Comparison of ENCODE assay signal across 11 cellular contexts in genomic region chr21:41640756-41641509, GRCh38.
DNase-seq lines count a peak whose midpoint lies in the region; ATAC-seq, FAIRE-seq and TF ChIP-seq lines count a peak whose summit lies in the region.
"Had no signal": no experiment of that assay in that cellular context is flagged by ENCODE, and none has a peak within 500 bp of the region (broad histone marks: within the 10 kb centered on the region; RNA-seq: fewer than 3 reads in every experiment).

No MANE protein-coding gene starts in this region.

- no peak overlapping the region for H2AFZ ChIP-seq in GM12878 (ENCODE audit: control insufficient read depth, low read depth, low read length)

- no peak for TF ChIP-seq EP300 in GM12878 (IDR thresholded peaks at IDR 0.05; ENCODE audit: borderline replicate concordance in 1 of 2, control insufficient read depth in 1 of 2, low read depth in 2 of 2, low read length in 2 of 2)

- TF ChIP-seq RAD21 in GM12878 (IDR thresholded peaks at IDR 0.05; ENCODE audit: insufficient read depth, low read depth, low read length): no peak

- no peak overlapping the region for H3K4me3 ChIP-seq in GM12878
- H3K4me3 ChIP-seq in thyroid gland (replicated peaks in 1 of 3): no peak overlapping the region
- H3K4me3 ChIP-seq: SK-N-MC had no signal

- RAD21 ChIA-PET in GM12878 (lab: Charles Lee; ENCODE audit: unreplicated experiment): interaction anchor here (0.7 to 1.4 kb wide), 3 partner anchors 23 to 127 kb away, joined by 3 read pairs; no protein-coding TSS in a partner anchor

- H3K36me3 Mint-ChIP-seq in nephron progenitor cell (ENCODE audit: low read depth): no peaks in the 10 kb centered on the region
- H3K36me3 Mint-ChIP-seq: naive thymus-derived CD8-positive, alpha-beta T cell had no signal

- H3K79me2 ChIP-seq in GM12878 (ENCODE audit: control insufficient read depth, insufficient read depth, low read length): no peaks in the 10 kb centered on the region

- no peak overlapping the region for H3K27ac ChIP-seq in GM12878 (ENCODE audit: control insufficient read depth, insufficient read depth)
- H3K27ac ChIP-seq in thyroid gland: peak overlapping the region in 2 of 3 donors; percentile 41 to 46
- H3K27ac ChIP-seq: SK-N-MC had no signal

- no peak for FAIRE-seq in GM12878 (lab: Jason Lieb, UNC)

- H3K4me1 ChIP-seq in GM12878 (ENCODE audit: control insufficient read depth, insufficient read depth, low read length) (no peaks in the 10 kb centered on the region), thyroid gland (peaks cover 22 to 43% of the 10 kb centered on the region in 2 donors)

- no TSS peak for BruUV-seq in GM12878 (replicated peaks; lab: Mats Ljungman, UMichigan)

- no peak overlapping the region for H3K27ac Mint-ChIP-seq in nephron progenitor cell

- no peak overlapping the region for H3K9ac ChIP-seq in GM12878 (ENCODE audit: control insufficient read depth, insufficient read depth, low read length)

- H3K9me3 ChIP-seq in GM12878 (replicated peaks; ENCODE audit: control insufficient read depth, insufficient read depth, low read length): no peaks in the 10 kb centered on the region; the same call in 2 of the 3 replicates
- H3K9me3 ChIP-seq in thyroid gland: no peaks in the 10 kb centered on the region

- POLR2A ChIA-PET in GM12878 (lab: Charles Lee): interaction anchor here (0.7 to 2.0 kb wide), 3 partner anchors 8 to 127 kb away, joined by 3 to 6 read pairs (median 4); no protein-coding TSS in a partner anchor

- no peak overlapping the region for H3K4me2 ChIP-seq in GM12878 (ENCODE audit: control insufficient read depth, insufficient read depth)

- WGBS in GM12878 (ENCODE audit: insufficient coverage, insufficient replicate concordance, low lambda C conversion rate, missing lambda C conversion rate): 13% methylated on average over 6 of the region's 6 CpGs
- WGBS in thyroid gland, 2 donors: 72 to 81% methylated on average over 6 of the region's 6 CpGs

- peaks cover 33% of the 10 kb centered on the region for H3K4me1 Mint-ChIP-seq in nephron progenitor cell
- H3K4me1 Mint-ChIP-seq: naive thymus-derived CD8-positive, alpha-beta T cell had no signal

- in situ Hi-C loops in GM12878 (cut with MboI): no loop called here

- no peaks in the 10 kb centered on the region for H4K20me1 ChIP-seq in GM12878 (ENCODE audit: control insufficient read depth, insufficient read depth)

- TF ChIP-seq CTCF in GM12878 (IDR thresholded peaks at IDR 0.05 in 2 of 3, conservative IDR thresholded peaks at IDR 0.05 in 1 of 3; ENCODE audit: control insufficient read depth in 2 of 3, extremely low read depth in 1 of 3, insufficient read depth in 1 of 3, low read depth in 3 of 3, low read length in 3 of 3) (no peak), thyroid gland (IDR thresholded peaks at IDR 0.05) (no peak), nephron progenitor cell (IDR thresholded peaks at IDR 0.05) (no peak)

- H3K27me3 Mint-ChIP-seq in nephron progenitor cell (ENCODE audit: low read depth, poor library complexity): no peaks in the 10 kb centered on the region

- peaks cover 5% of the 10 kb centered on the region for H3K9me3 Mint-ChIP-seq in nephron progenitor cell

- SMC1A ChIA-PET in GM12878 (lab: Charles Lee; ENCODE audit: uncharacterized antibody, unreplicated experiment): interaction anchor here (0.6 to 1.5 kb wide), 6 partner anchors 10 to 176 kb away, joined by 3 to 6 read pairs (median 4); no protein-coding TSS in a partner anchor

- DNase-seq in HS-27A (ENCODE audit: low read depth) (peak; percentile 22), GM12878 (ENCODE audit: low read depth, low spot score) (no peak), hepatic stellate cell (ENCODE audit: low spot score) (peak; percentile 64), thyroid gland (no peak), nephron progenitor cell (no peak), NCI-H2196 treated with DMSO at 0.1 percent for 48 hours (lab: John Stamatoyannopoulos, UW; ENCODE audit: unreplicated experiment) (no peak), left lobe of liver (ENCODE audit: low spot score) (no peak), NCI-H748 (lab: John Stamatoyannopoulos, UW; ENCODE audit: unreplicated experiment) (no peak)
- DNase-seq: naive thymus-derived CD8-positive, alpha-beta T cell had no signal

- TF ChIP-seq POLR2A in GM12878 (IDR thresholded peaks at IDR 0.05; ENCODE audit: low read depth, low read length): no peak
- no peak for TF ChIP-seq POLR2A in thyroid gland (IDR thresholded peaks at IDR 0.05)

- no peaks in the 10 kb centered on the region for H3K36me3 ChIP-seq in GM12878 (ENCODE audit: control insufficient read depth in 2 of 2, insufficient read depth in 2 of 2, low read length in 1 of 2)
- no peaks in the 10 kb centered on the region for H3K36me3 ChIP-seq in thyroid gland

- H3K4me3 Mint-ChIP-seq in nephron progenitor cell: no peak overlapping the region
- H3K4me3 Mint-ChIP-seq: naive thymus-derived CD8-positive, alpha-beta T cell had no signal

- CTCF ChIA-PET in GM12878 (lab: Yijun Ruan, JAX): interaction anchor here (0.5 to 1.1 kb wide), 2 partner anchors 9 to 158 kb away, joined by 3 to 4 read pairs; no protein-coding TSS in a partner anchor

- ATAC-seq in GM12878: peak; percentile 34; the same call in 2 of the 3 replicates
- ATAC-seq in left lobe of liver: no peak
- ATAC-seq: HCT116; naive thymus-derived CD8-positive, alpha-beta T cell had no signal

- intact Hi-C loops in GM12878 (cut with micrococcal nuclease; ENCODE audit: unreplicated experiment) (no loop called here), thyroid gland (cut with DNase I) (no loop called here)

- no peaks in the 10 kb centered on the region for H3K27me3 ChIP-seq in GM12878 (replicated peaks in 1 of 2; ENCODE audit: control insufficient read depth in 2 of 2, insufficient read depth in 2 of 2, low read length in 1 of 2)
- no peaks in the 10 kb centered on the region for H3K27me3 ChIP-seq in thyroid gland

TF ChIP-seq in GM12878, 131 proteins besides CTCF, POLR2A, EP300 and RAD21:
- TF ChIP-seq NR2F1 (conservative IDR thresholded peaks at IDR 0.05) (peak; percentile 55), FOS (IDR thresholded peaks at IDR 0.05; ENCODE audit: borderline replicate concordance, extremely low read depth, insufficient read length) (no peak)

Comparison
In these comparisons a context has a peak if more than half of its experiments do, and no peak if none do; other contexts are left out.
1. DNase-seq: peak in HS-27A (single experiment) and hepatic stellate cell (single experiment); none in GM12878 (single experiment), thyroid gland (0 of 2), nephron progenitor cell (single experiment), NCI-H2196 treated with DMSO at 0.1 percent for 48 hours (single experiment), left lobe of liver (single experiment) and NCI-H748 (single experiment).